ENCODE assay signal across 1 cellular context in the genomic region with DNA sequence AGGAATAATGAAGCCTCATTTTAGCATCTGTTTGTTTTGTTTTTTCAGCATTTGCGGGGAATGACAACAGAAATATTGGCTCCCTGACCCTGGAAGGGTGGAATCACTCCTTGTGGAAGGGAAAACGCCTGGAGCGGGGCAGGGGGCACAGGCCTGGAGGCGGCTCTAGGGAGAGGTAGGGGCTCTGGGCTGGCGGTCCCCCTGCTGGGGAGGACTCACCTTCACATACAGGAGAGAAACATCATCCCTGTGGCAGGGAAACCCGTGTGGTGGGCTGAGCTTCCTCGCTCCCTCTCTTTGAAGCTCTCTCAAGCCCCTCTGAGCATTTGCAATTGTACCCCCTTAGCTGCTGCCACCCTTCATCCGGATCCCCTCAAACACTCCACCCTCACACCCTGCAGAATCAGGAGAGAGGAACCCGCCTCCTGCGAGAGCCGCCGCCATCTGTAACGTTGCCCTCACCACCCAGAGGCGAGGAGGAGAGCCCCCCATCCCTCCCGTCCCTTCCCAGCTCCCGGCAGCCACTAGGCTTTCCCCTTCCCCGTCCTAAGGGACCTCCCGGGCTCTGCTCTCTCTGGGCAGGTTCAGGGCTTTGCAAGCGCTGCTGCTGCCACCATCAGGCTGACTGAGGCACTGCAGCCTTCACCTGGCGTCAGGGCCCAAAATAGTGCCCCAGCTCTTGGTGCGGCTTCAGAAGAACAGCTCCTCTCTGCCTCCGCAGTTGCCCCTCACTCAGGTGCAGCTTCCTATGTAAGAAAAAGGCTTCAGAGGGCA.
TF ChIP-seq lines count a peak whose summit lies in the region.

No MANE protein-coding gene starts in this region.

TF ChIP-seq in HCT116, 20 proteins besides CTCF, POLR2A, EP300 and RAD21 (continued from another document):
- TF ChIP-seq SIN3A (IDR thresholded peaks at IDR 0.05; ENCODE audit: low read depth) (no peak), CEBPB (IDR thresholded peaks at IDR 0.05; ENCODE audit: low read depth) (no peak), CBX3 (IDR thresholded peaks at IDR 0.05; ENCODE audit: low read depth) (no peak), EGR1 (IDR thresholded peaks at IDR 0.05; ENCODE audit: low read depth) (no peak), FOSL1 (IDR thresholded peaks at IDR 0.05; ENCODE audit: low read depth) (no peak)
- TF ChIP-seq, protein P1, sequence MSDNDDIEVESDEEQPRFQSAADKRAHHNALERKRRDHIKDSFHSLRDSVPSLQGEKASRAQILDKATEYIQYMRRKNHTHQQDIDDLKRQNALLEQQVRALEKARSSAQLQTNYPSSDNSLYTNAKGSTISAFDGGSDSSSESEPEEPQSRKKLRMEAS (IDR thresholded peaks at IDR 0.05), result no peak
- TF ChIP-seq, protein P2, sequence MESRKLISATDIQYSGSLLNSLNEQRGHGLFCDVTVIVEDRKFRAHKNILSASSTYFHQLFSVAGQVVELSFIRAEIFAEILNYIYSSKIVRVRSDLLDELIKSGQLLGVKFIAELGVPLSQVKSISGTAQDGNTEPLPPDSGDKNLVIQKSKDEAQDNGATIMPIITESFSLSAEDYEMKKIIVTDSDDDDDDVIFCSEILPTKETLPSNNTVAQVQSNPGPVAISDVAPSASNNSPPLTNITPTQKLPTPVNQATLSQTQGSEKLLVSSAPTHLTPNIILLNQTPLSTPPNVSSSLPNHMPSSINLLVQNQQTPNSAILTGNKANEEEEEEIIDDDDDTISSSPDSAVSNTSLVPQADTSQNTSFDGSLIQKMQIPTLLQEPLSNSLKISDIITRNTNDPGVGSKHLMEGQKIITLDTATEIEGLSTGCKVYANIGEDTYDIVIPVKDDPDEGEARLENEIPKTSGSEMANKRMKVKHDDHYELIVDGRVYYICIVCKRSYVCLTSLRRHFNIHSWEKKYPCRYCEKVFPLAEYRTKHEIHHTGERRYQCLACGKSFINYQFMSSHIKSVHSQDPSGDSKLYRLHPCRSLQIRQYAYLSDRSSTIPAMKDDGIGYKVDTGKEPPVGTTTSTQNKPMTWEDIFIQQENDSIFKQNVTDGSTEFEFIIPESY (IDR thresholded peaks at IDR 0.05; ENCODE audit: extremely low read depth, insufficient replicate concordance, low read length), result no peak
